Comparison of ENCODE assay signal across 1 cellular context in genomic region chr9:129610473-129611301, GRCh38.
TF ChIP-seq lines count a peak whose summit lies in the region.

No MANE protein-coding gene starts in this region.

TF ChIP-seq in HepG2, 621 proteins besides CTCF, POLR2A, EP300 and RAD21 (continued from another document and continues in another):
- TF ChIP-seq ARID2 (CRISPR knock-in tag; IDR thresholded peaks at IDR 0.05; ENCODE audit: borderline replicate concordance) (no peak), ZNF333 (CRISPR knock-in tag; IDR thresholded peaks at IDR 0.05; ENCODE audit: borderline replicate concordance) (peak; percentile 51; the same call in 1 of the 2 replicates), MATR3 (CRISPR knock-in tag; IDR thresholded peaks at IDR 0.05) (no peak), ZNF687 (CRISPR knock-in tag; IDR thresholded peaks at IDR 0.05) (peak; percentile 31; the same call in 1 of the 2 replicates), ZNF12 (CRISPR knock-in tag; IDR thresholded peaks at IDR 0.05) (no peak), ATRX (CRISPR knock-in tag; IDR thresholded peaks at IDR 0.05; ENCODE audit: borderline replicate concordance) (no peak), ZBTB3 (CRISPR knock-in tag; IDR thresholded peaks at IDR 0.05; ENCODE audit: borderline replicate concordance, low read depth) (no peak), CBFB (CRISPR knock-in tag; IDR thresholded peaks at IDR 0.05) (peak; percentile 44; the same call in 1 of the 2 replicates), HES4 (CRISPR knock-in tag; IDR thresholded peaks at IDR 0.05; ENCODE audit: borderline replicate concordance) (0 out of 2 replicates have a peak, but pooled peaks have one; percentile 32), ZNF441 (CRISPR knock-in tag; IDR thresholded peaks at IDR 0.05; ENCODE audit: borderline replicate concordance) (0 out of 2 replicates have a peak, but pooled peaks have one; percentile 48), MED1 (CRISPR knock-in tag; IDR thresholded peaks at IDR 0.05) (peak; percentile 14; the same call in 1 of the 2 replicates), ARNT2 (CRISPR knock-in tag; IDR thresholded peaks at IDR 0.05; ENCODE audit: low read depth) (peak; percentile 80), ZBTB14 (CRISPR knock-in tag; IDR thresholded peaks at IDR 0.05) (peak; percentile 57; the same call in 1 of the 2 replicates), PAX8 (CRISPR knock-in tag; IDR thresholded peaks at IDR 0.05; ENCODE audit: borderline replicate concordance) (peak; percentile 53; the same call in 1 of the 2 replicates), ASH2L (IDR thresholded peaks at IDR 0.05; ENCODE audit: insufficient read length, low read depth, low read length) (peak; percentile 49), TOPORS (CRISPR knock-in tag; IDR thresholded peaks at IDR 0.05) (0 out of 2 replicates have a peak, but pooled peaks have one; percentile 27), KDM2A (CRISPR knock-in tag; IDR thresholded peaks at IDR 0.05; ENCODE audit: borderline replicate concordance, low read depth) (peak; percentile 61; the same call in 1 of the 2 replicates), AKAP8 (CRISPR knock-in tag; IDR thresholded peaks at IDR 0.05) (peak; percentile 96; the same call in 1 of the 2 replicates), ZNF737 (CRISPR knock-in tag; IDR thresholded peaks at IDR 0.05; ENCODE audit: borderline replicate concordance) (no peak), CREBL2 (CRISPR knock-in tag; IDR thresholded peaks at IDR 0.05; ENCODE audit: borderline replicate concordance) (no peak), ZNF251 (CRISPR knock-in tag; IDR thresholded peaks at IDR 0.05) (no peak), THYN1 (CRISPR knock-in tag; IDR thresholded peaks at IDR 0.05; ENCODE audit: borderline replicate concordance, low read depth) (no peak), SALL1 (CRISPR knock-in tag; IDR thresholded peaks at IDR 0.05) (peak; percentile 72), ARNT (IDR thresholded peaks at IDR 0.05) (no peak), ZNF781 (CRISPR knock-in tag; IDR thresholded peaks at IDR 0.05; ENCODE audit: borderline replicate concordance, not compliant biosample characterization) (peak; percentile 25), CBX2 (IDR thresholded peaks at IDR 0.05; ENCODE audit: low read depth, low read length) (no peak), CBX2 (CRISPR knock-in tag; IDR thresholded peaks at IDR 0.05; ENCODE audit: low read depth) (no peak), FOSL2 (CRISPR knock-in tag; IDR thresholded peaks at IDR 0.05) (0 out of 2 replicates have a peak, but pooled peaks have one; percentile 2), NONO (IDR thresholded peaks at IDR 0.05) (no peak), NONO (CRISPR knock-in tag; conservative IDR thresholded peaks at IDR 0.05) (peak; percentile 26; the same call in 1 of the 2 replicates), YY1 (IDR thresholded peaks at IDR 0.05; ENCODE audit: insufficient read depth, insufficient replicate concordance, low read depth, low read length) (peak; percentile 66), ZMYM2 (CRISPR knock-in tag; IDR thresholded peaks at IDR 0.05) (no peak), MXI1 (IDR thresholded peaks at IDR 0.05; ENCODE audit: borderline replicate concordance, low read depth, low read length) (peak; percentile 36; the same call in 1 of the 3 replicates), ZBTB10 (CRISPR knock-in tag; IDR thresholded peaks at IDR 0.05; ENCODE audit: borderline replicate concordance) (no peak), NR3C1 (CRISPR knock-in tag; IDR thresholded peaks at IDR 0.05) (no peak), ZNF614 (CRISPR knock-in tag; IDR thresholded peaks at IDR 0.05; ENCODE audit: borderline replicate concordance) (no peak), ZNF629 (CRISPR knock-in tag; conservative IDR thresholded peaks at IDR 0.05) (peak; percentile 23; the same call in 1 of the 2 replicates), ZNF792 (CRISPR knock-in tag; IDR thresholded peaks at IDR 0.05) (no peak), ZNF788 (CRISPR knock-in tag; IDR thresholded peaks at IDR 0.05; ENCODE audit: borderline replicate concordance) (no peak), FOXM1 (CRISPR knock-in tag; IDR thresholded peaks at IDR 0.05) (no peak), HDAC2 (CRISPR knock-in tag; IDR thresholded peaks at IDR 0.05) (no peak), SRSF1 (optimal IDR thresholded peaks at IDR 0.05; ENCODE audit: low read depth, low read length) (no peak), NFIB (CRISPR knock-in tag; IDR thresholded peaks at IDR 0.05; ENCODE audit: borderline replicate concordance) (no peak)
- TF ChIP-seq, protein P1, sequence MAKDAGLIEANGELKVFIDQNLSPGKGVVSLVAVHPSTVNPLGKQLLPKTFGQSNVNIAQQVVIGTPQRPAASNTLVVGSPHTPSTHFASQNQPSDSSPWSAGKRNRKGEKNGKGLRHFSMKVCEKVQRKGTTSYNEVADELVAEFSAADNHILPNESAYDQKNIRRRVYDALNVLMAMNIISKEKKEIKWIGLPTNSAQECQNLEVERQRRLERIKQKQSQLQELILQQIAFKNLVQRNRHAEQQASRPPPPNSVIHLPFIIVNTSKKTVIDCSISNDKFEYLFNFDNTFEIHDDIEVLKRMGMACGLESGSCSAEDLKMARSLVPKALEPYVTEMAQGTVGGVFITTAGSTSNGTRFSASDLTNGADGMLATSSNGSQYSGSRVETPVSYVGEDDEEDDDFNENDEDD (CRISPR knock-in tag; IDR thresholded peaks at IDR 0.05; ENCODE audit: borderline replicate concordance), result peak; percentile 27; the same call in 1 of the 2 replicates
- TF ChIP-seq, protein P2, sequence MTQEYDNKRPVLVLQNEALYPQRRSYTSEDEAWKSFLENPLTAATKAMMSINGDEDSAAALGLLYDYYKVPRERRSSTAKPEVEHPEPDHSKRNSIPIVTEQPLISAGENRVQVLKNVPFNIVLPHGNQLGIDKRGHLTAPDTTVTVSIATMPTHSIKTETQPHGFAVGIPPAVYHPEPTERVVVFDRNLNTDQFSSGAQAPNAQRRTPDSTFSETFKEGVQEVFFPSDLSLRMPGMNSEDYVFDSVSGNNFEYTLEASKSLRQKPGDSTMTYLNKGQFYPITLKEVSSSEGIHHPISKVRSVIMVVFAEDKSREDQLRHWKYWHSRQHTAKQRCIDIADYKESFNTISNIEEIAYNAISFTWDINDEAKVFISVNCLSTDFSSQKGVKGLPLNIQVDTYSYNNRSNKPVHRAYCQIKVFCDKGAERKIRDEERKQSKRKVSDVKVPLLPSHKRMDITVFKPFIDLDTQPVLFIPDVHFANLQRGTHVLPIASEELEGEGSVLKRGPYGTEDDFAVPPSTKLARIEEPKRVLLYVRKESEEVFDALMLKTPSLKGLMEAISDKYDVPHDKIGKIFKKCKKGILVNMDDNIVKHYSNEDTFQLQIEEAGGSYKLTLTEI (CRISPR knock-in tag; conservative IDR thresholded peaks at IDR 0.05), result no peak
- TF ChIP-seq, protein P3, sequence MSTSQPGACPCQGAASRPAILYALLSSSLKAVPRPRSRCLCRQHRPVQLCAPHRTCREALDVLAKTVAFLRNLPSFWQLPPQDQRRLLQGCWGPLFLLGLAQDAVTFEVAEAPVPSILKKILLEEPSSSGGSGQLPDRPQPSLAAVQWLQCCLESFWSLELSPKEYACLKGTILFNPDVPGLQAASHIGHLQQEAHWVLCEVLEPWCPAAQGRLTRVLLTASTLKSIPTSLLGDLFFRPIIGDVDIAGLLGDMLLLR (CRISPR knock-in tag; IDR thresholded peaks at IDR 0.05), result peak; percentile 39; the same call in 1 of the 2 replicates
- TF ChIP-seq, protein P4, sequence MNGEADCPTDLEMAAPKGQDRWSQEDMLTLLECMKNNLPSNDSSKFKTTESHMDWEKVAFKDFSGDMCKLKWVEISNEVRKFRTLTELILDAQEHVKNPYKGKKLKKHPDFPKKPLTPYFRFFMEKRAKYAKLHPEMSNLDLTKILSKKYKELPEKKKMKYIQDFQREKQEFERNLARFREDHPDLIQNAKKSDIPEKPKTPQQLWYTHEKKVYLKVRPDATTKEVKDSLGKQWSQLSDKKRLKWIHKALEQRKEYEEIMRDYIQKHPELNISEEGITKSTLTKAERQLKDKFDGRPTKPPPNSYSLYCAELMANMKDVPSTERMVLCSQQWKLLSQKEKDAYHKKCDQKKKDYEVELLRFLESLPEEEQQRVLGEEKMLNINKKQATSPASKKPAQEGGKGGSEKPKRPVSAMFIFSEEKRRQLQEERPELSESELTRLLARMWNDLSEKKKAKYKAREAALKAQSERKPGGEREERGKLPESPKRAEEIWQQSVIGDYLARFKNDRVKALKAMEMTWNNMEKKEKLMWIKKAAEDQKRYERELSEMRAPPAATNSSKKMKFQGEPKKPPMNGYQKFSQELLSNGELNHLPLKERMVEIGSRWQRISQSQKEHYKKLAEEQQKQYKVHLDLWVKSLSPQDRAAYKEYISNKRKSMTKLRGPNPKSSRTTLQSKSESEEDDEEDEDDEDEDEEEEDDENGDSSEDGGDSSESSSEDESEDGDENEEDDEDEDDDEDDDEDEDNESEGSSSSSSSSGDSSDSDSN (CRISPR knock-in tag; IDR thresholded peaks at IDR 0.05), result peak; percentile 44; the same call in 1 of the 2 replicates
- TF ChIP-seq, protein P5, sequence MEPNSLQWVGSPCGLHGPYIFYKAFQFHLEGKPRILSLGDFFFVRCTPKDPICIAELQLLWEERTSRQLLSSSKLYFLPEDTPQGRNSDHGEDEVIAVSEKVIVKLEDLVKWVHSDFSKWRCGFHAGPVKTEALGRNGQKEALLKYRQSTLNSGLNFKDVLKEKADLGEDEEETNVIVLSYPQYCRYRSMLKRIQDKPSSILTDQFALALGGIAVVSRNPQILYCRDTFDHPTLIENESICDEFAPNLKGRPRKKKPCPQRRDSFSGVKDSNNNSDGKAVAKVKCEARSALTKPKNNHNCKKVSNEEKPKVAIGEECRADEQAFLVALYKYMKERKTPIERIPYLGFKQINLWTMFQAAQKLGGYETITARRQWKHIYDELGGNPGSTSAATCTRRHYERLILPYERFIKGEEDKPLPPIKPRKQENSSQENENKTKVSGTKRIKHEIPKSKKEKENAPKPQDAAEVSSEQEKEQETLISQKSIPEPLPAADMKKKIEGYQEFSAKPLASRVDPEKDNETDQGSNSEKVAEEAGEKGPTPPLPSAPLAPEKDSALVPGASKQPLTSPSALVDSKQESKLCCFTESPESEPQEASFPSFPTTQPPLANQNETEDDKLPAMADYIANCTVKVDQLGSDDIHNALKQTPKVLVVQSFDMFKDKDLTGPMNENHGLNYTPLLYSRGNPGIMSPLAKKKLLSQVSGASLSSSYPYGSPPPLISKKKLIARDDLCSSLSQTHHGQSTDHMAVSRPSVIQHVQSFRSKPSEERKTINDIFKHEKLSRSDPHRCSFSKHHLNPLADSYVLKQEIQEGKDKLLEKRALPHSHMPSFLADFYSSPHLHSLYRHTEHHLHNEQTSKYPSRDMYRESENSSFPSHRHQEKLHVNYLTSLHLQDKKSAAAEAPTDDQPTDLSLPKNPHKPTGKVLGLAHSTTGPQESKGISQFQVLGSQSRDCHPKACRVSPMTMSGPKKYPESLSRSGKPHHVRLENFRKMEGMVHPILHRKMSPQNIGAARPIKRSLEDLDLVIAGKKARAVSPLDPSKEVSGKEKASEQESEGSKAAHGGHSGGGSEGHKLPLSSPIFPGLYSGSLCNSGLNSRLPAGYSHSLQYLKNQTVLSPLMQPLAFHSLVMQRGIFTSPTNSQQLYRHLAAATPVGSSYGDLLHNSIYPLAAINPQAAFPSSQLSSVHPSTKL (CRISPR knock-in tag; IDR thresholded peaks at IDR 0.05), result no peak; the same call in 1 of the 2 replicates
